Comparison of ENCODE assay signal across 19 cellular contexts in the genomic region with DNA sequence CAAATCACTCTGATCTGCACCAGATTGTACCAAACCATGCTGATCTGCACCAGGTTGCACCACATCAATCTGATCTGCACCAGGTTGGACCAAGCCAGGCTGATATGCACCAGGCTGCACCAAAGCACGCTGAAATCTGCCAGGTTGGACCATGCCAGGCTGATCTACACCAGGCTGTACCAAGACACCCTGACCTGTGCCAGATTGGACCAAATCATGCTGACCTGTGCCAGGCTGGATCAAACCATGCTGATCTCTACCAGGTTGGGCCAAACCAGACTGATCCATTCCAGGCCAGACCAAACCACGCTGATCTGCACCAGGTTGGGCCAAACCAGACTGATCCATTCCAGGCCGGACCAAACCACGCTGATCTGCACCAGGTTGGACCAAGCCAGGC. TPM values are rescaled to one million over a fixed set of nuclear protein-coding genes. Genes with fewer than 3 reads are reported as not detected.
A peak's percentile ranks its signal among the peaks of the same experiment; 100 is the strongest.
DNase-seq lines count a peak whose midpoint lies in the region; ATAC-seq, FAIRE-seq and TF ChIP-seq lines count a peak whose summit lies in the region.
"Had no signal": no experiment of that assay in that cellular context is flagged by ENCODE, and none has a peak within 500 bp of the region (broad histone marks: within the 10 kb centered on the region; RNA-seq: fewer than 3 reads in every experiment).

No MANE protein-coding gene starts in this region.

- no peaks in the 10 kb centered on the region for H3K27me3 Mint-ChIP-seq in mesothelial cell of epicardium (ENCODE audit: low read depth)
- H3K27me3 Mint-ChIP-seq: CD4-positive, alpha-beta memory T cell had no signal

- no peak overlapping the region for H4K5ac ChIP-seq in H1 (ENCODE audit: insufficient read length, low read depth, low read length)

- intact Hi-C loops in left ventricle myocardium superior (cut with micrococcal nuclease) (no loop called here), left ventricle myocardium inferior (cut with micrococcal nuclease) (no loop called here), HepG2 (cut with micrococcal nuclease; ENCODE audit: unreplicated experiment) (no loop called here), vagina (cut with DNase I) (no loop called here)

- no peak overlapping the region for H3K14ac ChIP-seq in H1 (ENCODE audit: insufficient read length)

- no peak overlapping the region for H2BK12ac ChIP-seq in H1 (ENCODE audit: low read depth, low read length)

- no peaks in the 10 kb centered on the region for H3K4me1 Mint-ChIP-seq in mesothelial cell of epicardium
- H3K4me1 Mint-ChIP-seq: CD14-positive monocyte; CD4-positive, alpha-beta memory T cell; GM23338 had no signal

- H3K4me1 ChIP-seq in left ventricle myocardium inferior (peaks cover 26% of the 10 kb centered on the region), H1 (replicated peaks in 1 of 4; ENCODE audit: control insufficient read depth in 3 of 4, insufficient read depth in 4 of 4, low read length in 3 of 4) (no peaks in the 10 kb centered on the region), HepG2 (ENCODE audit: insufficient read depth, low read length) (no peaks in the 10 kb centered on the region), vagina (no peaks in the 10 kb centered on the region)

- H2AK5ac ChIP-seq in H1 (ENCODE audit: low read depth, low read length) = no peak overlapping the region

- no peak overlapping the region for H3K4me3 Mint-ChIP-seq in mesothelial cell of epicardium
- H3K4me3 Mint-ChIP-seq: CD14-positive monocyte; CD4-positive, alpha-beta memory T cell; GM23338 had no signal

- no peak for FAIRE-seq in H1 (lab: Jason Lieb, UNC)
- FAIRE-seq in HepG2 (lab: Jason Lieb, UNC) = no peak
- FAIRE-seq: GM12892, GM18507 had no signal

- TF ChIP-seq EP300 in H1 (IDR thresholded peaks at IDR 0.05; ENCODE audit: borderline replicate concordance in 1 of 2, low read depth in 2 of 2, low read length in 2 of 2) = no peak
- TF ChIP-seq EP300 in HepG2 (IDR thresholded peaks at IDR 0.05; ENCODE audit: low read depth in 2 of 2, low read length in 2 of 2) = no peak
- TF ChIP-seq EP300 in HepG2 (CRISPR knock-in tag; IDR thresholded peaks at IDR 0.05; ENCODE audit: borderline replicate concordance) = no peak

- TF ChIP-seq CTCF in left ventricle myocardium inferior (IDR thresholded peaks at IDR 0.05; ENCODE audit: borderline replicate concordance) (no peak), H1 (IDR thresholded peaks at IDR 0.05; ENCODE audit: control extremely low read depth in 1 of 3, insufficient read depth in 1 of 3, low read depth in 1 of 3, low read length in 3 of 3) (no peak), HepG2 (CRISPR knock-in tag; IDR thresholded peaks at IDR 0.05) (no peak), mesothelial cell of epicardium (IDR thresholded peaks at IDR 0.05; ENCODE audit: unreplicated experiment) (no peak), vagina (IDR thresholded peaks at IDR 0.05) (no peak)

- no peaks in the 10 kb centered on the region for H3K9me3 ChIP-seq in left ventricle myocardium inferior (replicated peaks)
- no peaks in the 10 kb centered on the region for H3K9me3 ChIP-seq in H1 (ENCODE audit: insufficient read depth in 2 of 2, low read depth in 1 of 2, low read length in 1 of 2)
- no peaks in the 10 kb centered on the region for H3K9me3 ChIP-seq in HepG2 (ENCODE audit: low read length)
- H3K9me3 ChIP-seq in vagina = no peaks in the 10 kb centered on the region
- H3K9me3 ChIP-seq: BLaER1 had no signal

- 88% methylated on average over 4 of the region's 4 CpGs; no CpG with 5 or more reads in 1 of the 2 experiments for WGBS in H1 (ENCODE audit: extremely low coverage in 1 of 2, insufficient coverage in 1 of 2, insufficient read length in 1 of 2, insufficient replicate concordance in 2 of 2, low coverage in 1 of 2, low lambda C conversion rate in 2 of 2, missing lambda C conversion rate in 1 of 2), 2 experiments
- WGBS in HepG2 (ENCODE audit: low lambda C conversion rate) = 92% methylated on average over 3 of the region's 4 CpGs

- H3K56ac ChIP-seq in H1 (replicated peaks; ENCODE audit: insufficient read length, low read depth, low read length) = no peak overlapping the region

- BruUV-seq in HepG2 (replicated peaks; lab: Mats Ljungman, UMichigan) = no TSS peak

- H2BK20ac ChIP-seq in H1 (ENCODE audit: low read length) = no peak overlapping the region

- ATAC-seq in left ventricle myocardium superior (no peak), HepG2 (no peak)
- ATAC-seq: GM23338, HCT116 had no signal

- no peak overlapping the region for H2BK120ac ChIP-seq in H1 (replicated peaks; ENCODE audit: low read depth, low read length)

- H3K4ac ChIP-seq in H1 (replicated peaks; ENCODE audit: insufficient read length, low read depth, low read length) = no peak overlapping the region

- H3K36me3 ChIP-seq in left ventricle myocardium inferior = peaks cover 2% of the 10 kb centered on the region
- peaks cover 0 to 4% (median 0%) of the 10 kb centered on the region in 4 experiments; a peak in 1 of 8 replicates for H3K36me3 ChIP-seq in H1 (ENCODE audit: control insufficient read depth in 2 of 4, insufficient read depth in 4 of 4, low read length in 3 of 4)
- H3K36me3 ChIP-seq in HepG2 (replicated peaks in 1 of 2; ENCODE audit: control insufficient read depth in 1 of 2, insufficient read depth in 2 of 2, low read length in 2 of 2) = peaks cover 6 to 7% of the 10 kb centered on the region in 2 experiments; a peak in 2 of 5 replicates
- H3K36me3 ChIP-seq in vagina = no peaks in the 10 kb centered on the region

- H3K4me2 ChIP-seq in H1 (ENCODE audit: insufficient read depth in 1 of 2, low read depth in 2 of 2, low read length in 2 of 2) (no peak overlapping the region), HepG2 (ENCODE audit: low read depth, low read length) (no peak overlapping the region)
- H3K4me2 ChIP-seq: BLaER1, GM23338 had no signal

- H3K18ac ChIP-seq in H1 (ENCODE audit: extremely low read depth, low read length) = no peak overlapping the region

- H4K20me1 ChIP-seq in H1 (replicated peaks in 1 of 2; ENCODE audit: control insufficient read depth in 1 of 2, insufficient read depth in 2 of 2, low read length in 2 of 2) = peaks cover 0 to 5% of the 10 kb centered on the region in 2 experiments
- no peaks in the 10 kb centered on the region for H4K20me1 ChIP-seq in HepG2 (ENCODE audit: insufficient read depth, low read length)
- H4K20me1 ChIP-seq: BLaER1 had no signal

- POLR2A ChIA-PET in H1 (lab: Charles Lee; ENCODE audit: partially characterized antibody) (no interaction called here), HepG2 (lab: Yijun Ruan, JAX) (no interaction called here)

- peak overlapping the region; percentile 68; the same call in 1 of the 2 replicates for H4K8ac ChIP-seq in H1 (ENCODE audit: extremely low read depth, insufficient read depth, low read length)

- H3K27ac Mint-ChIP-seq in mesothelial cell of epicardium = no peak overlapping the region
- H3K27ac Mint-ChIP-seq: CD14-positive monocyte, GM23338 had no signal

- TF ChIP-seq POLR2A in H1 (IDR thresholded peaks at IDR 0.05; ENCODE audit: control extremely low read depth in 1 of 2, low read depth in 2 of 2, low read length in 2 of 2) = no peak
- TF ChIP-seq POLR2A in HepG2 (IDR thresholded peaks at IDR 0.05; ENCODE audit: insufficient read depth in 1 of 2, low read depth in 2 of 2, low read length in 2 of 2) = no peak
- no peak for TF ChIP-seq POLR2A in vagina (IDR thresholded peaks at IDR 0.05)

- H3K9me3 Mint-ChIP-seq in mesothelial cell of epicardium = no peaks in the 10 kb centered on the region
- H3K9me3 Mint-ChIP-seq: CD14-positive monocyte; CD4-positive, alpha-beta memory T cell; GM23338 had no signal

- in situ Hi-C loops in HepG2 (cut with HindIII; ENCODE audit: extremely low pct_ligation_motif_present, low pct_unique_long_range_greater_than_20kb) = no loop called here

- no peak overlapping the region for H4K91ac ChIP-seq in H1 (replicated peaks; ENCODE audit: insufficient read length, low read length)

- no peaks in the 10 kb centered on the region for H3K79me1 ChIP-seq in H1 (ENCODE audit: low read depth, low read length)

- no peaks in the 10 kb centered on the region for H3K23me2 ChIP-seq in H1 (ENCODE audit: low read depth, low read length)

- CTCF ChIA-PET in H1 (lab: Charles Lee; ENCODE audit: partially characterized antibody) (no interaction called here), HepG2 (lab: Yijun Ruan, JAX; ENCODE audit: low intra/inter-chr PET ratio, low total read pairs) (no interaction called here)

- H3K36me3 Mint-ChIP-seq in mesothelial cell of epicardium = peaks cover 14% of the 10 kb centered on the region

- H3K27ac ChIP-seq in left ventricle myocardium inferior (replicated peaks) = no peak overlapping the region
- no peak overlapping the region for H3K27ac ChIP-seq in H1 (ENCODE audit: low read depth, low read length)
- H3K27ac ChIP-seq in HepG2 (ENCODE audit: extremely low read length, insufficient read depth, low read length) = no peak overlapping the region
- H3K27ac ChIP-seq in vagina = no peak overlapping the region
- H3K27ac ChIP-seq: BLaER1 had no signal

- no peak overlapping the region for H2BK15ac ChIP-seq in H1 (ENCODE audit: low read length)

- H3K9ac ChIP-seq in H1 (replicated peaks in 1 of 4; ENCODE audit: extremely low read depth in 1 of 4, low read depth in 3 of 4, low read length in 3 of 4) (no peak overlapping the region), HepG2 (ENCODE audit: insufficient read depth, low read depth, low read length) (no peak overlapping the region)
- H3K9ac ChIP-seq: BLaER1 had no signal

- peak; percentile 7 for DNase-seq in left ventricle myocardium superior
- DNase-seq in left ventricle myocardium inferior = no peak
- DNase-seq in H1 (ENCODE audit: low read depth in 1 of 2, low spot score in 2 of 2) = no peak
- no peak for DNase-seq in HepG2 (ENCODE audit: low spot score)
- DNase-seq in mesothelial cell of epicardium (ENCODE audit: low spot score in 2 of 2, unreplicated experiment in 2 of 2) = no peak
- DNase-seq in NCI-H345 (lab: John Stamatoyannopoulos, UW) = no peak
- no peak for DNase-seq in vagina (ENCODE audit: extremely low spot score in 2 of 2)
- DNase-seq: 8988T; CD4-positive, alpha-beta memory T cell; DMS153; DMS79; GDM1; H7 had no signal

- H3K79me2 ChIP-seq in H1 (ENCODE audit: control insufficient read depth in 1 of 2, insufficient read depth in 2 of 2, low read length in 2 of 2) (no peaks in the 10 kb centered on the region), HepG2 (ENCODE audit: insufficient read depth, low read length) (no peaks in the 10 kb centered on the region)

- H3K27me3 ChIP-seq in left ventricle myocardium inferior (ENCODE audit: low read depth) (no peaks in the 10 kb centered on the region), H1 (replicated peaks in 1 of 4; ENCODE audit: control insufficient read depth in 3 of 4, extremely low read depth in 1 of 4, insufficient read depth in 3 of 4, low read length in 3 of 4) (no peaks in the 10 kb centered on the region), HepG2 (ENCODE audit: control insufficient read depth in 1 of 2, insufficient read depth in 2 of 2, low read length in 2 of 2) (no peaks in the 10 kb centered on the region), vagina (no peaks in the 10 kb centered on the region)
- H3K27me3 ChIP-seq: BLaER1 had no signal

- H2AFZ ChIP-seq in H1 (ENCODE audit: low read length) (no peak overlapping the region), HepG2 (ENCODE audit: low read length) (no peak overlapping the region)
- H2AFZ ChIP-seq: GM23338 had no signal

- no peak overlapping the region for H3K23ac ChIP-seq in H1 (ENCODE audit: insufficient read length)

- H2BK5ac ChIP-seq in H1 (ENCODE audit: low read depth, low read length) = no peak overlapping the region

- no peak for TF ChIP-seq RAD21 in H1 (IDR thresholded peaks at IDR 0.05 in 1 of 2, conservative IDR thresholded peaks at IDR 0.05 in 1 of 2; ENCODE audit: low read depth in 2 of 2, low read length in 2 of 2)
- no peak for TF ChIP-seq RAD21 in HepG2 (CRISPR knock-in tag; IDR thresholded peaks at IDR 0.05)

- H3K4me3 ChIP-seq in left ventricle myocardium inferior (no peak overlapping the region), H1 (ENCODE audit: extremely low read depth in 1 of 4, insufficient read depth in 2 of 4, low read depth in 3 of 4, low read length in 4 of 4) (no peak overlapping the region), HepG2 (replicated peaks in 1 of 3; ENCODE audit: insufficient read depth in 1 of 3, low read depth in 2 of 3, low read length in 3 of 3) (no peak overlapping the region), vagina (no peak overlapping the region)
- H3K4me3 ChIP-seq: BLaER1, GM23338 had no signal

RNA-seq across cellular contexts. Expression of a gene that starts 15.5 kb away (rescaled TPM):
- total RNA-seq in left ventricle myocardium superior (2.7 TPM), left ventricle myocardium inferior (2.4 TPM), HepG2 (2016; rRNA removed; fragmentation: Illumina TruSeq; extraction: Trizol) (2.7 and 3.7 TPM in 2 replicates), mesothelial cell of epicardium (7.2 to 8.6 TPM (median 7.7 TPM) in 3 replicates), vagina (10.8 TPM)
- 2.8 and 3.2 TPM in 2 replicates for total RNA-seq in H1 (2021; fragmentation: NEBNext Ultra II Directional; extraction: Animal tissue kit (Norgen Biotek cat#: 25700))
- polyA plus RNA-seq in H1 (2011; rRNA removed) (3.8 and 4.9 TPM in 2 replicates), HepG2 (2011; rRNA removed) (5.7 and 11.5 TPM in 2 replicates)
- 4.8 TPM for polyA plus RNA-seq in H1 (2011; cell fraction: cytosol; rRNA removed)
- 18.4 TPM for polyA plus RNA-seq in H1 (2011; cell fraction: nucleus; rRNA removed)
- polyA plus RNA-seq in H1 (2012, experiment 1 of 2) = 2.8 to 4.6 TPM (median 3.9 TPM) in 4 replicates
- polyA plus RNA-seq in H1 (2012, experiment 2 of 2) = 0.89 TPM
- polyA plus RNA-seq in H1 (2013, experiment 1 of 2) = 1.4 TPM
- polyA plus RNA-seq in H1 (2013, experiment 2 of 2) = 1.0 TPM
- 10.8 and 11.1 TPM in 2 replicates for polyA minus RNA-seq in H1 (2011; rRNA and poly(A)+ RNA removed)
- polyA minus RNA-seq in H1 (2011; cell fraction: cytosol; rRNA and poly(A)+ RNA removed) = 2.0 TPM
- 5.4 TPM for polyA minus RNA-seq in H1 (2011; cell fraction: nucleus; rRNA and poly(A)+ RNA removed)
- 3.1 and 3.3 TPM in 2 replicates for total RNA-seq in HepG2 (2016; cell fraction: cytosol; rRNA removed; fragmentation: Illumina TruSeq; extraction: Trizol; ENCODE audit: low read depth)
- total RNA-seq in HepG2 (2016; cell fraction: insoluble cytoplasmic fraction; rRNA removed; fragmentation: Illumina TruSeq; extraction: Trizol) = 2.3 and 3.7 TPM in 2 replicates
- 4.0 and 4.5 TPM in 2 replicates for total RNA-seq in HepG2 (2016; cell fraction: membrane; rRNA removed; fragmentation: Illumina TruSeq; extraction: Trizol)
- total RNA-seq in HepG2 (2016; cell fraction: nucleus; rRNA removed; fragmentation: Illumina TruSeq; extraction: Trizol) = 4.4 and 6.1 TPM in 2 replicates
- 3.4 and 3.8 TPM in 2 replicates for polyA plus RNA-seq in HepG2 (2011; cell fraction: cytosol; rRNA removed)
- 58.0 and 60.6 TPM in 2 replicates for polyA plus RNA-seq in HepG2 (2011; cell fraction: nucleus; rRNA removed)
- 1.5 and 7.5 TPM in 2 replicates for polyA plus RNA-seq in HepG2 (2012)
- 0.94 and 1.1 TPM in 2 replicates for polyA plus RNA-seq in HepG2 (2016; cell fraction: cytosol; fragmentation: Illumina TruSeq; extraction: Trizol; ENCODE audit: low read depth)
- 1.2 TPM in 2 replicates for polyA plus RNA-seq in HepG2 (2016; cell fraction: insoluble cytoplasmic fraction; fragmentation: Illumina TruSeq; extraction: Trizol; ENCODE audit: low read depth)
- 1.0 and 1.5 TPM in 2 replicates for polyA plus RNA-seq in HepG2 (2016; cell fraction: membrane; fragmentation: Illumina TruSeq; extraction: Trizol; ENCODE audit: low read depth)
- 10.2 and 12.1 TPM in 2 replicates for polyA plus RNA-seq in HepG2 (2016; cell fraction: nucleus; fragmentation: Illumina TruSeq; extraction: Trizol; ENCODE audit: insufficient read depth, low read depth)
- 6.3 and 21.9 TPM in 2 replicates for polyA minus RNA-seq in HepG2 (2011; rRNA and poly(A)+ RNA removed; ENCODE audit: low replicate concordance)
- polyA minus RNA-seq in HepG2 (2011; cell fraction: cytosol; rRNA and poly(A)+ RNA removed) = 2.5 and 3.3 TPM in 2 replicates
- polyA minus RNA-seq in HepG2 (2011; cell fraction: nucleus; rRNA and poly(A)+ RNA removed) = 12.0 and 17.0 TPM in 2 replicates

RNA-seq across cellular contexts. Expression of a gene that starts 27.4 kb away (rescaled TPM):
- total RNA-seq in left ventricle myocardium superior (35.4 TPM), left ventricle myocardium inferior (26.0 TPM), HepG2 (2016; rRNA removed; fragmentation: Illumina TruSeq; extraction: Trizol) (3.3 and 5.3 TPM in 2 replicates), mesothelial cell of epicardium (25.3 to 26.4 TPM (median 25.7 TPM) in 3 replicates), vagina (18.4 TPM)
- 22.6 and 25.6 TPM in 2 replicates for total RNA-seq in H1 (2021; fragmentation: NEBNext Ultra II Directional; extraction: Animal tissue kit (Norgen Biotek cat#: 25700))
- polyA plus RNA-seq in H1 (2011; rRNA removed) (17.8 and 26.8 TPM in 2 replicates), HepG2 (2011; rRNA removed) (50.5 and 89.7 TPM in 2 replicates)
- 11.6 TPM for polyA plus RNA-seq in H1 (2011; cell fraction: cytosol; rRNA removed)
- 20.6 TPM for polyA plus RNA-seq in H1 (2011; cell fraction: nucleus; rRNA removed)
- 6.2 to 22.1 TPM (median 14.0 TPM) in 4 replicates for polyA plus RNA-seq in H1 (2012, experiment 1 of 2)
- 27.4 TPM for polyA plus RNA-seq in H1 (2012, experiment 2 of 2)
- polyA plus RNA-seq in H1 (2013, experiment 1 of 2) = 22.2 TPM
- polyA plus RNA-seq in H1 (2013, experiment 2 of 2) = 20.6 TPM
- 4.8 and 7.9 TPM in 2 replicates for polyA minus RNA-seq in H1 (2011; rRNA and poly(A)+ RNA removed)
- 26.6 TPM for polyA minus RNA-seq in H1 (2011; cell fraction: cytosol; rRNA and poly(A)+ RNA removed)
- polyA minus RNA-seq in H1 (2011; cell fraction: nucleus; rRNA and poly(A)+ RNA removed) = 13.2 TPM
- 6.8 and 10.0 TPM in 2 replicates for total RNA-seq in HepG2 (2016; cell fraction: cytosol; rRNA removed; fragmentation: Illumina TruSeq; extraction: Trizol; ENCODE audit: low read depth)
- total RNA-seq in HepG2 (2016; cell fraction: insoluble cytoplasmic fraction; rRNA removed; fragmentation: Illumina TruSeq; extraction: Trizol) = 4.4 and 4.5 TPM in 2 replicates
- total RNA-seq in HepG2 (2016; cell fraction: membrane; rRNA removed; fragmentation: Illumina TruSeq; extraction: Trizol) = 9.1 and 9.4 TPM in 2 replicates
- total RNA-seq in HepG2 (2016; cell fraction: nucleus; rRNA removed; fragmentation: Illumina TruSeq; extraction: Trizol) = 2.6 and 3.2 TPM in 2 replicates
- 14.6 and 28.0 TPM in 2 replicates for polyA plus RNA-seq in HepG2 (2011; cell fraction: cytosol; rRNA removed)
- 19.7 and 23.1 TPM in 2 replicates for polyA plus RNA-seq in HepG2 (2011; cell fraction: nucleus; rRNA removed)
- 16.6 and 21.8 TPM in 2 replicates for polyA plus RNA-seq in HepG2 (2012)
- 26.5 and 33.4 TPM in 2 replicates for polyA plus RNA-seq in HepG2 (2016; cell fraction: cytosol; fragmentation: Illumina TruSeq; extraction: Trizol; ENCODE audit: low read depth)
- 15.4 and 17.2 TPM in 2 replicates for polyA plus RNA-seq in HepG2 (2016; cell fraction: insoluble cytoplasmic fraction; fragmentation: Illumina TruSeq; extraction: Trizol; ENCODE audit: low read depth)
- 28.1 and 30.3 TPM in 2 replicates for polyA plus RNA-seq in HepG2 (2016; cell fraction: membrane; fragmentation: Illumina TruSeq; extraction: Trizol; ENCODE audit: low read depth)
- polyA plus RNA-seq in HepG2 (2016; cell fraction: nucleus; fragmentation: Illumina TruSeq; extraction: Trizol; ENCODE audit: insufficient read depth, low read depth) = 8.4 and 13.3 TPM in 2 replicates
- 24.6 and 37.9 TPM in 2 replicates for polyA minus RNA-seq in HepG2 (2011; rRNA and poly(A)+ RNA removed; ENCODE audit: low replicate concordance)
- polyA minus RNA-seq in HepG2 (2011; cell fraction: cytosol; rRNA and poly(A)+ RNA removed) = 14.7 and 29.2 TPM in 2 replicates
- 4.2 and 7.1 TPM in 2 replicates for polyA minus RNA-seq in HepG2 (2011; cell fraction: nucleus; rRNA and poly(A)+ RNA removed)

RNA-seq across cellular contexts. Expression of a gene that starts 52.3 kb away (rescaled TPM):
- 18.0 TPM for total RNA-seq in left ventricle myocardium superior
- 4.8 TPM for total RNA-seq in left ventricle myocardium inferior
- total RNA-seq in H1 (2021; fragmentation: NEBNext Ultra II Directional; extraction: Animal tissue kit (Norgen Biotek cat#: 25700)) = 13.4 and 14.9 TPM in 2 replicates
- 16.7 and 20.2 TPM in 2 replicates for polyA plus RNA-seq in H1 (2011; rRNA removed)
- polyA plus RNA-seq in H1 (2011; cell fraction: cytosol; rRNA removed) = 15.2 TPM
- polyA plus RNA-seq in H1 (2011; cell fraction: nucleus; rRNA removed) = 17.4 TPM
- 13.0 to 30.8 TPM (median 18.2 TPM) in 4 replicates for polyA plus RNA-seq in H1 (2012, experiment 1 of 2)
- polyA plus RNA-seq in H1 (2012, experiment 2 of 2) = 10.9 TPM
- 9.3 TPM for polyA plus RNA-seq in H1 (2013, experiment 1 of 2)
- 9.7 TPM for polyA plus RNA-seq in H1 (2013, experiment 2 of 2)
- 27.8 and 31.8 TPM in 2 replicates for polyA minus RNA-seq in H1 (2011; rRNA and poly(A)+ RNA removed)
- 16.3 TPM for polyA minus RNA-seq in H1 (2011; cell fraction: cytosol; rRNA and poly(A)+ RNA removed)
- polyA minus RNA-seq in H1 (2011; cell fraction: nucleus; rRNA and poly(A)+ RNA removed) = 15.9 TPM
- 1.4 and 1.5 TPM in 2 replicates for total RNA-seq in HepG2 (2016; rRNA removed; fragmentation: Illumina TruSeq; extraction: Trizol)
- 1.0 and 1.9 TPM in 2 replicates for total RNA-seq in HepG2 (2016; cell fraction: cytosol; rRNA removed; fragmentation: Illumina TruSeq; extraction: Trizol; ENCODE audit: low read depth)
- 1.5 and 2.1 TPM in 2 replicates for total RNA-seq in HepG2 (2016; cell fraction: insoluble cytoplasmic fraction; rRNA removed; fragmentation: Illumina TruSeq; extraction: Trizol)
- 3.1 and 3.6 TPM in 2 replicates for total RNA-seq in HepG2 (2016; cell fraction: membrane; rRNA removed; fragmentation: Illumina TruSeq; extraction: Trizol)
- total RNA-seq in HepG2 (2016; cell fraction: nucleus; rRNA removed; fragmentation: Illumina TruSeq; extraction: Trizol) = 1.0 and 2.8 TPM in 2 replicates
- polyA plus RNA-seq in HepG2 (2011; rRNA removed) = 0.44 and 0.82 TPM in 2 replicates
- 0.52 and 0.71 TPM in 2 replicates for polyA plus RNA-seq in HepG2 (2011; cell fraction: cytosol; rRNA removed)
- 0.42 TPM in 2 replicates for polyA plus RNA-seq in HepG2 (2011; cell fraction: nucleus; rRNA removed)
- 0.86 and 1.1 TPM in 2 replicates for polyA plus RNA-seq in HepG2 (2012)
- polyA plus RNA-seq in HepG2 (2016; cell fraction: cytosol; fragmentation: Illumina TruSeq; extraction: Trizol; ENCODE audit: low read depth) = 1.7 and 2.0 TPM in 2 replicates
- 1.9 and 2.1 TPM in 2 replicates for polyA plus RNA-seq in HepG2 (2016; cell fraction: insoluble cytoplasmic fraction; fragmentation: Illumina TruSeq; extraction: Trizol; ENCODE audit: low read depth)
- 3.0 and 5.1 TPM in 2 replicates for polyA plus RNA-seq in HepG2 (2016; cell fraction: membrane; fragmentation: Illumina TruSeq; extraction: Trizol; ENCODE audit: low read depth)
- 1.8 and 3.8 TPM in 2 replicates for polyA plus RNA-seq in HepG2 (2016; cell fraction: nucleus; fragmentation: Illumina TruSeq; extraction: Trizol; ENCODE audit: insufficient read depth, low read depth)
- 0.66 and 3.2 TPM in 2 replicates for polyA minus RNA-seq in HepG2 (2011; rRNA and poly(A)+ RNA removed; ENCODE audit: low replicate concordance)
- 0.79 and 1.5 TPM in 2 replicates for polyA minus RNA-seq in HepG2 (2011; cell fraction: cytosol; rRNA and poly(A)+ RNA removed)
- polyA minus RNA-seq in HepG2 (2011; cell fraction: nucleus; rRNA and poly(A)+ RNA removed) = 0.77 and 0.99 TPM in 2 replicates
- 6.8 to 8.0 TPM (median 7.8 TPM) in 3 replicates for total RNA-seq in mesothelial cell of epicardium
- 8.8 TPM for total RNA-seq in vagina
- polyA plus RNA-seq: CD14-positive monocyte had no signal
